Comparison of ENCODE assay signal across 8 cellular contexts in genomic region chr1:162069334-162070093, GRCh38. TPM values are rescaled to one million over a fixed set of nuclear protein-coding genes. Genes with fewer than 3 reads are reported as not detected.
DNase-seq lines count a peak whose midpoint lies in the region; ATAC-seq and TF ChIP-seq lines count a peak whose summit lies in the region.

TSS of gene NOS1AP (plus strand) at chr1:162069691. CDS start at chr1:162070178, 487 bp downstream.

- no peak for TF ChIP-seq POLR2A in IMR-90 (IDR thresholded peaks at IDR 0.05; ENCODE audit: low read depth, low read length)

- H3K4me3 ChIP-seq in IMR-90 (ENCODE audit: insufficient read depth, low read depth, low read length) = peak within 1 kb of the TSS; percentile 78
- peak within 1 kb of the TSS; percentile 72 to 73 for H3K4me3 ChIP-seq in neutrophil (ENCODE audit: low read depth in 1 of 2, low read length in 1 of 2)

- no peak within 1 kb of the TSS for H2BK5ac ChIP-seq in IMR-90 (ENCODE audit: low read depth, low read length, poor library complexity, severe bottlenecking)

- POLR2A ChIA-PET in IMR-90 (lab: Charles Lee; ENCODE audit: unreplicated experiment) (no interaction called here), RWPE1 (lab: Yijun Ruan, JAX; ENCODE audit: low non-redundant PET) (no interaction called here)

- H4K8ac ChIP-seq in IMR-90 (ENCODE audit: low read depth in 2 of 2, low read length in 2 of 2) = no peak within 1 kb of the TSS

- no peaks in the 10 kb centered on the region for H3K9me1 ChIP-seq in IMR-90 (ENCODE audit: insufficient read depth, low read length)

- ATAC-seq in GM21619 (IDR thresholded peaks at IDR 0.05; ENCODE audit: unreplicated experiment) (peak; percentile 99), IMR-90 (ENCODE audit: low read depth) (peak; percentile 99)

- in situ Hi-C loops in IMR-90 (cut with MboI; ENCODE audit: low sequenced_read_pairs) = no loop called here

- no peak within 1 kb of the TSS for H3K14ac ChIP-seq in IMR-90 (replicated peaks; ENCODE audit: low read depth, low read length)

- H2BK20ac ChIP-seq in IMR-90 (ENCODE audit: low read depth, low read length) = no peak within 1 kb of the TSS

- H3K36me3 ChIP-seq in IMR-90 (ENCODE audit: control insufficient read depth, insufficient read depth, low read length) = no peaks in the 10 kb centered on the region
- H3K36me3 ChIP-seq in neutrophil = no peaks in the 10 kb centered on the region

- 1% methylated on average over 37 of the region's 95 CpGs; no CpG with 5 or more reads in 1 of the 2 experiments for WGBS in IMR-90 (ENCODE audit: extremely low coverage in 2 of 2, insufficient read length in 1 of 2), 2 experiments

- H2AK5ac ChIP-seq in IMR-90 (ENCODE audit: low read depth, low read length) = no peak within 1 kb of the TSS

- no TSS peak for BruUV-seq in IMR-90 (replicated peaks; lab: Mats Ljungman, UMichigan)

- H3K9me3 ChIP-seq in IMR-90 (ENCODE audit: control insufficient read depth, insufficient read depth, low read length) (peaks cover 1% of the 10 kb centered on the region), neutrophil (no peaks in the 10 kb centered on the region)

- no peak within 1 kb of the TSS for H3K18ac ChIP-seq in IMR-90 (ENCODE audit: low read depth, low read length)

- TF ChIP-seq CTCF in IMR-90 (conservative IDR thresholded peaks at IDR 0.05; ENCODE audit: low read depth, low read length) (no peak), RWPE1 (conservative IDR thresholded peaks at IDR 0.05; ENCODE audit: low read depth) (no peak), neutrophil (IDR thresholded peaks at IDR 0.05) (no peak)

- TF ChIP-seq RAD21 in IMR-90 (IDR thresholded peaks at IDR 0.05; ENCODE audit: low read length) = no peak

- no peak within 1 kb of the TSS for H2BK120ac ChIP-seq in IMR-90 (ENCODE audit: low read depth, low read length)

- H3K27ac ChIP-seq in IMR-90 (ENCODE audit: insufficient read depth, low read length) (no peak within 1 kb of the TSS; the same call in 1 of the 2 replicates), RWPE1 (no peak within 1 kb of the TSS), neutrophil (peak within 1 kb of the TSS; percentile 68), substantia nigra (ENCODE audit: low read depth, low read length, poor library complexity, severe bottlenecking) (peak within 1 kb of the TSS; percentile 63)

- DNase-seq in DMS153 (lab: John Stamatoyannopoulos, UW) (peak; percentile 87), IMR-90 (no peak), RWPE1 (ENCODE audit: low spot score) (peak; percentile 76), germinal center (ENCODE audit: low spot score) (peak; percentile 87), substantia nigra (lab: John Stamatoyannopoulos, UW) (peak in 48 of 49 donors; percentile 18 to 93 (median 74))
- DNase-seq in activated effector memory CD4-positive, alpha-beta T cell treated with Interleukin-2 at 50 U/mL for 16 hours = peak; percentile 69

- dilution Hi-C loops in IMR-90 (cut with HindIII; ENCODE audit: low sequenced_read_pairs, unreplicated experiment) = no loop called here

- H2AFZ ChIP-seq in IMR-90 (replicated peaks; ENCODE audit: low read length, poor library complexity) = peak within 1 kb of the TSS; percentile 84

- no peak within 1 kb of the TSS for H4K91ac ChIP-seq in IMR-90 (ENCODE audit: insufficient read depth, low read depth, low read length)

- H3K27me3 ChIP-seq in IMR-90 (ENCODE audit: control insufficient read depth, insufficient read depth, low read length) (peaks cover 53% of the 10 kb centered on the region), neutrophil (peaks cover 38% of the 10 kb centered on the region)

- intact Hi-C loops in IMR-90 (cut with micrococcal nuclease) = no loop called here

- H3K9ac ChIP-seq in IMR-90 (ENCODE audit: low read depth, low read length) = peak within 1 kb of the TSS; percentile 29; the same call in 1 of the 2 replicates

- H4K5ac ChIP-seq in IMR-90 (ENCODE audit: low read depth, low read length) = no peak within 1 kb of the TSS

- no peaks in the 10 kb centered on the region for H3K79me1 ChIP-seq in IMR-90 (ENCODE audit: low read depth in 1 of 2, low read length in 2 of 2)

- no peaks in the 10 kb centered on the region; the same call in 1 of the 2 replicates for H3K4me1 ChIP-seq in IMR-90 (ENCODE audit: control insufficient read depth, insufficient read depth, low read length)
- peaks cover 24 to 25% of the 10 kb centered on the region in 2 experiments for H3K4me1 ChIP-seq in neutrophil (ENCODE audit: control insufficient read depth in 1 of 2, insufficient read depth in 1 of 2, low read depth in 1 of 2, low read length in 1 of 2)

- H3K4ac ChIP-seq in IMR-90 (ENCODE audit: low read depth, low read length) = no peak within 1 kb of the TSS

- peak within 1 kb of the TSS; percentile 80 for H3K4me2 ChIP-seq in IMR-90 (ENCODE audit: low read depth, low read length)

- H3K23ac ChIP-seq in IMR-90 (ENCODE audit: low read depth, low read length) = no peak within 1 kb of the TSS

- H2BK15ac ChIP-seq in IMR-90 (ENCODE audit: low read depth, low read length) = no peak within 1 kb of the TSS

- CTCF ChIA-PET in IMR-90 (lab: Yijun Ruan, JAX) = interaction anchor here (1.6 kb wide), 1 partner anchor 13 kb away, joined by 6 read pairs; no protein-coding TSS in a partner anchor
- CTCF ChIA-PET in RWPE1 (lab: Yijun Ruan, JAX) = interaction anchor here (0.7 to 2.2 kb wide), 3 partner anchors 13 to 240 kb away, joined by 3 to 9 read pairs (median 3); no protein-coding TSS in a partner anchor

- no peaks in the 10 kb centered on the region for H4K20me1 ChIP-seq in IMR-90 (ENCODE audit: insufficient read depth, low read length)

- no peak within 1 kb of the TSS for H2AK9ac ChIP-seq in IMR-90 (replicated peaks; ENCODE audit: low read depth, low read length, poor library complexity)

- H3K56ac ChIP-seq in IMR-90 (ENCODE audit: extremely low read depth, insufficient read depth, low read length) = no peak within 1 kb of the TSS

TF ChIP-seq in IMR-90, 13 proteins besides CTCF, POLR2A, EP300 and RAD21:
- TF ChIP-seq MAZ (IDR thresholded peaks at IDR 0.05; ENCODE audit: borderline replicate concordance, low read depth, low read length) = peak; percentile 28; the same call in 1 of the 2 replicates
- no peak for TF ChIP-seq CHD1 (IDR thresholded peaks at IDR 0.05; ENCODE audit: low read depth, low read length)

RNA-seq across cellular contexts. Expression of gene NOS1AP, which starts in this region (rescaled TPM):
- total RNA-seq in IMR-90 (2012; rRNA removed) = under 0.01 and 0.18 TPM in 2 replicates
- polyA plus RNA-seq in IMR-90 (2012; rRNA removed) = 0.19 and 0.20 TPM in 2 replicates
- polyA plus RNA-seq in IMR-90 (2012; cell fraction: cytosol; rRNA removed) = 0.09 and 0.11 TPM in 2 replicates
- polyA plus RNA-seq in IMR-90 (2012; cell fraction: nucleus; rRNA removed; ENCODE audit: low replicate concordance) = 0.25 and 0.51 TPM in 2 replicates

Comparison
In these comparisons a context has a peak if more than half of its experiments do, and no peak if none do; other contexts are left out.
1. Peak in ATAC-seq, H3K4me3 ChIP-seq, H3K9ac ChIP-seq and H3K4me2 ChIP-seq in IMR-90; RNA of the gene not detected or under 1 TPM.
2. H3K27ac ChIP-seq: peak in neutrophil (single experiment) and substantia nigra (single experiment); none in IMR-90 (single experiment) and RWPE1 (single experiment).